8 cellular contexts compared by ENCODE assay signal in the genomic region with DNA sequence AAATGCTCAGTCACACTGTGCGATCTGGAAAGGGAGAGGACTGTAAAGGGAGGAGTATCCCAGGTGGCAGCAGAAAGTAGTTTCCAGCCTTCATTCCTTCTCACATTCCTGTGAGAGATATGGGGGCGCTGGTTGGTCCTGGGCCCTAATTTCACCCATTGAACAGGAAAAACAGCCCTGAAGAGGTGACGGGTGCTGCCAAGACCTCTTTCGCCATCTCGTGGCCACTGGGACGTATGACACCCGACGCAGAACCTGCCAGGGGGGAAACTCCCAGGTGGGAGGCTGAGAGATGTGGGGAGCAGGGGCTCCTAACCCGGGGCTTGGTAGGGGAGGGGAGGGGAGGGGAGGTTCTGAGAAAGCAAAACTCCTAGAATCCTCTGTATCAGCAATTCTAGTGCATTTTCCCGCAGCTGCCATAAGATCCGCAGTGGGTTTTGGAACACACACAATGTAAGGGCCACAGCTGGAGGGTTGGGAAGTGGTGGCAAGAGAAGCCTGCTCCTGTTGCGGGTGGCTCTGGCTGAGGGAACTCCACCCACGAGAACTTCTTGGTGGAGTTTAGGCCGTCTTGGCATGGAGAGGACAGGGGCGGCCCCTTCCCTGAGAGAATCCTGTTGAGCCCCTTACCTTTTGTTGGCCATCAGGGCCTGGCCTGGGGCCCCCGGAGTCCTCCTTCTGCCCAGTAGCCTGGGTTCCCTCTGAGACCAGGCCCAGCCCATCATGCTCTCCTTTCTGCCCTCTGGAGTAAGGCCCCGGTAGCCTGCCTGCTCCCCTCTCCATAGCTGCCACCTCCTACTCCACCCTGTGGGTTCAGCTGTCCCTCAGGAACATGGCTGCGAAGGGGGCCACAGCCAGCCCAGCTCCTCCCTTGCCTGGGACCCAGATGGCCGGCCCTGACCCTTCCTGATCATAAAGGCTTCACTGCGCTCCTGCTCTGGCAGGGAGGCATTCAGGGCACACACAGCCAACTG.
A peak's percentile ranks its signal among the peaks of the same experiment; 100 is the strongest.
DNase-seq lines count a peak whose midpoint lies in the region; ATAC-seq, FAIRE-seq and TF ChIP-seq lines count a peak whose summit lies in the region.

No MANE protein-coding gene starts in this region.

- WGBS in adrenal gland, 4 donors, result 33 to 58% (median 38%) methylated on average over 2 to 20 of the region's 20 CpGs

- H3K27ac ChIP-seq in RWPE1, result no peak overlapping the region
- H3K27ac ChIP-seq in adrenal gland, result no peak overlapping the region
- no peak overlapping the region for H3K27ac ChIP-seq in kidney (ENCODE audit: low read depth in 2 of 2, low read length in 2 of 2)

- POLR2A ChIA-PET in RWPE1 (lab: Yijun Ruan, JAX; ENCODE audit: low non-redundant PET), result no interaction called here

- TF ChIP-seq POLR2A in adrenal gland (IDR thresholded peaks at IDR 0.05), result no peak

- no peak overlapping the region for H3K4me3 ChIP-seq in adrenal gland
- H3K4me3 ChIP-seq in kidney (ENCODE audit: low read length in 2 of 2), result no peak overlapping the region

- H3K9me3 ChIP-seq in adrenal gland (replicated peaks in 1 of 3), result no peaks in the 10 kb centered on the region
- no peaks in the 10 kb centered on the region for H3K9me3 ChIP-seq in kidney (ENCODE audit: control insufficient read depth in 1 of 2, low read length in 2 of 2)

- H3K9ac ChIP-seq in kidney (ENCODE audit: low read length in 2 of 2), result no peak overlapping the region

- ATAC-seq in GM19023 (IDR thresholded peaks at IDR 0.05; ENCODE audit: unreplicated experiment) (peak; percentile 87), HG03378 (IDR thresholded peaks at IDR 0.05; ENCODE audit: unreplicated experiment) (peak; percentile 84)

- CTCF ChIA-PET in RWPE1 (lab: Yijun Ruan, JAX), result interaction anchor here (0.6 to 0.7 kb wide), 4 partner anchors 90 to 1243 kb away, joined by 3 to 8 read pairs (median 3); no protein-coding TSS in a partner anchor

- H3K36me3 ChIP-seq in adrenal gland (replicated peaks in 1 of 2), result no peaks in the 10 kb centered on the region
- H3K36me3 ChIP-seq in kidney (ENCODE audit: control insufficient read depth in 1 of 2, insufficient read depth in 2 of 2, low read length in 2 of 2), result no peaks in the 10 kb centered on the region

- H3K4me1 ChIP-seq in adrenal gland (replicated peaks in 1 of 2) (no peaks in the 10 kb centered on the region), kidney (ENCODE audit: control insufficient read depth in 1 of 2, insufficient read depth in 1 of 2, low read depth in 1 of 2, low read length in 2 of 2) (no peaks in the 10 kb centered on the region)

- no peak for FAIRE-seq in kidney (lab: Jason Lieb, UNC)

- intact Hi-C loops in adrenal gland (cut with DNase I), result loop anchor here in 1 of 2 donors (5.0 kb wide), 1 partner anchor 164 kb away; no protein-coding TSS in a partner anchor
- intact Hi-C loops in kidney (cut with DNase I), result no loop called here

- H3K27me3 ChIP-seq in adrenal gland, result peaks cover 21% of the 10 kb centered on the region

- TF ChIP-seq CTCF in RWPE1 (conservative IDR thresholded peaks at IDR 0.05; ENCODE audit: low read depth) (peak; percentile 58), adrenal gland (IDR thresholded peaks at IDR 0.05) (peak in 5 of 6 experiments; percentile 40 to 60 (median 59)), kidney (IDR thresholded peaks at IDR 0.05; ENCODE audit: borderline replicate concordance, extremely low read depth, insufficient read depth) (peak; percentile 40)

- peak; percentile 42 for DNase-seq in COLO829 (ENCODE audit: low spot score)
- DNase-seq in RWPE1 (ENCODE audit: low spot score), result peak; percentile 48
- peak; percentile 26 to 50 (median 29) for DNase-seq in adrenal gland
- DNase-seq in kidney, result peak; percentile 75
- DNase-seq in stimulated activated CD4-positive, alpha-beta T cell treated with anti-CD3 and anti-CD28 coated beads, Interleukin-4, amount 100 ng/mL, for 48 hours (ENCODE audit: low read depth in 2 of 2), result peak; percentile 18 to 26
- no peak for DNase-seq in NK-92 treated with Interleukin-12 subunit alpha and Interleukin-12 subunit beta, amount 100 ng/mL, for 24 hours (lab: John Stamatoyannopoulos, UW)
